Comparison of ENCODE assay signal across 13 cellular contexts in genomic region chr12:8624750-8625149, GRCh38. TPM values are rescaled to one million over a fixed set of nuclear protein-coding genes. Genes with fewer than 3 reads are reported as not detected.
"Had no signal": no experiment of that assay in that cellular context is flagged by ENCODE, and none has a peak within 500 bp of the region (broad histone marks: within the 10 kb centered on the region; RNA-seq: fewer than 3 reads in every experiment).

No MANE protein-coding gene starts in this region.

RNA-seq across cellular contexts. Expression of gene AICDA, which starts 12.1 kb away (rescaled TPM):
- total RNA-seq: activated CD4-positive, alpha-beta memory T cell treated with anti-CD3 and anti-CD28 coated beads for 36 hours; activated CD4-positive, alpha-beta memory T cell treated with anti-CD3 and anti-CD28 coated beads, Interleukin-2, amount 10 ng/mL, durations not matched to agents 7 days and 5 days; activated CD4-positive, alpha-beta T cell treated with anti-CD3 and anti-CD28 coated beads for 36 hours; activated CD4-positive, alpha-beta T cell treated with anti-CD3 and anti-CD28 coated beads, Interleukin-2, amount 10 ng/mL, durations not matched to agents 24 days and 14 days; activated CD4-positive, alpha-beta T cell treated with anti-CD3 and anti-CD28 coated beads, Interleukin-2, amount 10 ng/mL, durations not matched to agents 7 days and 5 days; activated CD8-positive, alpha-beta memory T cell treated with anti-CD3 and anti-CD28 coated beads for 36 hours; activated CD8-positive, alpha-beta memory T cell treated with anti-CD3 and anti-CD28 coated beads, Interleukin-2, amount 10 ng/mL, durations not matched to agents 7 days and 5 days; activated CD8-positive, alpha-beta T cell treated with anti-CD3 and anti-CD28 coated beads for 36 hours; activated CD8-positive, alpha-beta T cell treated with anti-CD3 and anti-CD28 coated beads, Interleukin-2, amount 10 ng/mL, durations not matched to agents 7 days and 5 days; T-helper 17 cell; T-helper 2 cell treated with Interferon-gamma antibody and Interleukin-4, amounts not matched to agents 100 ng/mL and 5 ng/mL, for 36 hours had no signal

RNA-seq across cellular contexts. Expression of gene MFAP5, which starts 37.9 kb away (rescaled TPM):
- total RNA-seq: activated CD4-positive, alpha-beta memory T cell treated with anti-CD3 and anti-CD28 coated beads for 36 hours; activated CD4-positive, alpha-beta memory T cell treated with anti-CD3 and anti-CD28 coated beads, Interleukin-2, amount 10 ng/mL, durations not matched to agents 7 days and 5 days; activated CD4-positive, alpha-beta T cell treated with anti-CD3 and anti-CD28 coated beads for 36 hours; activated CD4-positive, alpha-beta T cell treated with anti-CD3 and anti-CD28 coated beads, Interleukin-2, amount 10 ng/mL, durations not matched to agents 24 days and 14 days; activated CD4-positive, alpha-beta T cell treated with anti-CD3 and anti-CD28 coated beads, Interleukin-2, amount 10 ng/mL, durations not matched to agents 7 days and 5 days; activated CD8-positive, alpha-beta memory T cell treated with anti-CD3 and anti-CD28 coated beads for 36 hours; activated CD8-positive, alpha-beta memory T cell treated with anti-CD3 and anti-CD28 coated beads, Interleukin-2, amount 10 ng/mL, durations not matched to agents 7 days and 5 days; activated CD8-positive, alpha-beta T cell treated with anti-CD3 and anti-CD28 coated beads for 36 hours; activated CD8-positive, alpha-beta T cell treated with anti-CD3 and anti-CD28 coated beads, Interleukin-2, amount 10 ng/mL, durations not matched to agents 7 days and 5 days; T-cell; T-helper 1 cell treated with Interleukin-12 subunit alpha and Interleukin-12 subunit beta and Interleukin-4 antibody, amounts not matched to agents 30 ng/mL and 1 ng/mL, for 36 hours; T-helper 17 cell; T-helper 2 cell treated with Interferon-gamma antibody and Interleukin-4, amounts not matched to agents 100 ng/mL and 5 ng/mL, for 36 hours had no signal
